ENCODE assay signal across 12 cellular contexts in the genomic region with DNA sequence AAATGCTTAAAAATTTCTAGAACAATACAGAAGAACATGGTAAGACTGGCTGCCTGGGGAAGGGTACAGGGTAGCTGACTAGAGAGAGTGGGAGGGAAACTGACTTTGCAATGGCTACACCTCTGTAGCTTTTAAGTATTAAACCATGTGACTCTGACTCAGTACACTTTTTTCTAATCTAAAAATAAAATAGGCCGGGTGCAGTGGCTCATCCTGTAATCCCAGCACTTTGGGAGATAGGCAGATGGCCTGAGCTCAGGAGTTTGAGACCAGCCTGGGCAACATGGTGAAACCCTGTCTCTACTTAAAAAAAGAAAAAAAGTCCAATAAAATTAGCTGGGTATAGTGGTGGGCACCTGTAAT. TPM values are rescaled to one million over a fixed set of nuclear protein-coding genes. Genes with fewer than 3 reads are reported as not detected.
DNase-seq lines count a peak whose midpoint lies in the region; ATAC-seq, FAIRE-seq and TF ChIP-seq lines count a peak whose summit lies in the region.
"Had no signal": no experiment of that assay in that cellular context is flagged by ENCODE, and none has a peak within 500 bp of the region (broad histone marks: within the 10 kb centered on the region; RNA-seq: fewer than 3 reads in every experiment).

No MANE protein-coding gene starts in this region.

- intact Hi-C loops in Panc1 (cut with micrococcal nuclease; ENCODE audit: unreplicated experiment) (no loop called here), endothelial cell of umbilical vein (cut with micrococcal nuclease) (loop anchor here (5.0 kb wide), 1 partner anchor 183 kb away; no protein-coding TSS in a partner anchor)
- intact Hi-C loops in CD8-positive, alpha-beta T cell (cut with DNase I, micrococcal nuclease): no loop called here

- H3K4me1 Mint-ChIP-seq in nephron progenitor cell: peaks cover 47% of the 10 kb centered on the region
- no peaks in the 10 kb centered on the region for H3K4me1 Mint-ChIP-seq in CD8-positive, alpha-beta T cell (ENCODE audit: low read depth)
- H3K4me1 Mint-ChIP-seq: activated naive CD4-positive, alpha-beta T cell treated with anti-CD3 and anti-CD28 coated beads, Interleukin-2, amount 50 U/mL, for 24 hours had no signal

- FAIRE-seq in endothelial cell of umbilical vein (lab: Jason Lieb, UNC): no peak

- peaks cover 6% of the 10 kb centered on the region for H3K27me3 Mint-ChIP-seq in nephron progenitor cell (ENCODE audit: low read depth, poor library complexity)
- no peaks in the 10 kb centered on the region for H3K27me3 Mint-ChIP-seq in CD8-positive, alpha-beta T cell (ENCODE audit: low read depth)

- H3K4me1 ChIP-seq in Panc1 (ENCODE audit: control insufficient read depth, insufficient read depth, low read length) (peaks cover 47% of the 10 kb centered on the region), endothelial cell of umbilical vein (ENCODE audit: control insufficient read depth, extremely low read depth, insufficient read depth, low read length) (peaks cover 40% of the 10 kb centered on the region)
- H3K4me1 ChIP-seq in CD8-positive, alpha-beta T cell (ENCODE audit: insufficient read depth, low read length): no peaks in the 10 kb centered on the region

- H3K4me2 ChIP-seq in endothelial cell of umbilical vein (ENCODE audit: insufficient read depth, low read length): no peak overlapping the region

- no peaks in the 10 kb centered on the region for H4K20me1 ChIP-seq in endothelial cell of umbilical vein (replicated peaks; ENCODE audit: control insufficient read depth, extremely low read depth, insufficient read depth, low read length)

- peak; percentile 79 for DNase-seq in Panc1 (ENCODE audit: low read depth, low spot score)
- peak; percentile 21 for DNase-seq in endothelial cell of umbilical vein (ENCODE audit: low read depth, low spot score)
- no peak for DNase-seq in nephron progenitor cell
- no peak for DNase-seq in CD8-positive, alpha-beta T cell
- DNase-seq in stimulated activated naive CD8-positive, alpha-beta T cell treated with anti-CD3 and anti-CD28 coated beads, Interleukin-15, Interleukin-2, amounts not matched to agents 100 U/mL and 50 U/mL, for 24 hours: no peak
- DNase-seq: H9 had no signal

- H3K9ac ChIP-seq in endothelial cell of umbilical vein (replicated peaks; ENCODE audit: extremely low read depth, insufficient read depth, low read length): no peak overlapping the region

- H3K4me3 ChIP-seq in Panc1 (ENCODE audit: low read depth in 2 of 2, low read length in 2 of 2) (no peak overlapping the region), endothelial cell of umbilical vein (replicated peaks in 1 of 3; ENCODE audit: insufficient read depth in 1 of 3, low read depth in 1 of 3, low read length in 3 of 3) (no peak overlapping the region)
- H3K4me3 ChIP-seq in CD8-positive, alpha-beta T cell (ENCODE audit: low read depth, low read length): no peak overlapping the region

- dilution Hi-C loops in endothelial cell of umbilical vein (cut with MboI; ENCODE audit: extremely low pct_ligation_motif_present, low sequenced_read_pairs): no loop called here

- TF ChIP-seq CTCF in C4-2B (conservative IDR thresholded peaks at IDR 0.05) (no peak), Panc1 (IDR thresholded peaks at IDR 0.05) (no peak), endothelial cell of umbilical vein (IDR thresholded peaks at IDR 0.05; ENCODE audit: extremely low read depth in 1 of 2, insufficient read depth in 1 of 2, low read depth in 1 of 2, low read length in 2 of 2) (no peak), nephron progenitor cell (IDR thresholded peaks at IDR 0.05) (no peak)
- TF ChIP-seq CTCF in CD8-positive, alpha-beta T cell (IDR thresholded peaks at IDR 0.05): no peak

- BruUV-seq in Panc1 (replicated peaks; lab: Mats Ljungman, UMichigan): no TSS peak
- no TSS peak for BruUV-seq in endothelial cell of umbilical vein (replicated peaks; lab: Mats Ljungman, UMichigan)

- H3K36me3 Mint-ChIP-seq in nephron progenitor cell (ENCODE audit: low read depth): peaks cover 20% of the 10 kb centered on the region
- H3K36me3 Mint-ChIP-seq in CD8-positive, alpha-beta T cell: no peaks in the 10 kb centered on the region
- H3K36me3 Mint-ChIP-seq: activated naive CD4-positive, alpha-beta T cell treated with anti-CD3 and anti-CD28 coated beads, Interleukin-2, amount 50 U/mL, for 24 hours; WTC11 had no signal

- H3K27ac ChIP-seq in C4-2B (peak overlapping the region; percentile 71), Panc1 (ENCODE audit: low read length) (peak overlapping the region; percentile 83), endothelial cell of umbilical vein (ENCODE audit: insufficient read depth, low read depth, low read length) (peak overlapping the region; percentile 35)
- H3K27ac ChIP-seq in CD8-positive, alpha-beta T cell (ENCODE audit: low read depth, low read length): no peak overlapping the region
- H3K27ac ChIP-seq: neutrophil had no signal

- in situ Hi-C loops in Panc1 (cut with HindIII; ENCODE audit: low pct_unique_long_range_greater_than_20kb, low sequenced_read_pairs): no loop called here

- H3K79me2 ChIP-seq in endothelial cell of umbilical vein (ENCODE audit: control insufficient read depth, insufficient read depth, low read length): peaks cover 14% of the 10 kb centered on the region

- H3K27me3 ChIP-seq in Panc1 (ENCODE audit: control insufficient read depth, insufficient read depth, low read length): no peaks in the 10 kb centered on the region
- no peaks in the 10 kb centered on the region for H3K27me3 ChIP-seq in endothelial cell of umbilical vein (ENCODE audit: control insufficient read depth in 2 of 2, insufficient read depth in 2 of 2, low read length in 2 of 2)
- H3K27me3 ChIP-seq in CD8-positive, alpha-beta T cell (ENCODE audit: insufficient read depth, low read length): no peaks in the 10 kb centered on the region
- H3K27me3 ChIP-seq: neutrophil had no signal

- no peaks in the 10 kb centered on the region for H3K36me3 ChIP-seq in Panc1 (ENCODE audit: control insufficient read depth, insufficient read depth, low read length)
- H3K36me3 ChIP-seq in endothelial cell of umbilical vein (ENCODE audit: control insufficient read depth in 2 of 2, extremely low read depth in 1 of 2, insufficient read depth in 2 of 2, low read length in 2 of 2): no peaks in the 10 kb centered on the region
- no peaks in the 10 kb centered on the region for H3K36me3 ChIP-seq in CD8-positive, alpha-beta T cell (ENCODE audit: insufficient read depth, low read length)
- H3K36me3 ChIP-seq: neutrophil had no signal

- H3K27ac Mint-ChIP-seq in nephron progenitor cell: peak overlapping the region; percentile 66
- H3K27ac Mint-ChIP-seq in CD8-positive, alpha-beta T cell: no peak overlapping the region
- H3K27ac Mint-ChIP-seq: activated naive CD4-positive, alpha-beta T cell treated with anti-CD3 and anti-CD28 coated beads, Interleukin-2, amount 50 U/mL, for 24 hours had no signal

- H3K9me3 Mint-ChIP-seq in nephron progenitor cell: no peaks in the 10 kb centered on the region
- H3K9me3 Mint-ChIP-seq in CD8-positive, alpha-beta T cell: no peaks in the 10 kb centered on the region
- H3K9me3 Mint-ChIP-seq: activated naive CD4-positive, alpha-beta T cell treated with anti-CD3 and anti-CD28 coated beads, Interleukin-2, amount 50 U/mL, for 24 hours; H9 had no signal

- CTCF ChIA-PET in Panc1 (lab: Charles Lee) (no interaction called here), endothelial cell of umbilical vein (lab: Charles Lee) (interaction anchor here (0.7 to 2.6 kb wide), 8 partner anchors 8 to 311 kb away, joined by 3 to 19 read pairs (median 4); no protein-coding TSS in a partner anchor)
- CTCF ChIA-PET in CD8-positive, alpha-beta T cell (lab: Charles Lee): no interaction called here

- H3K9me1 ChIP-seq in endothelial cell of umbilical vein (replicated peaks; ENCODE audit: control insufficient read depth, extremely low read depth, insufficient read depth, low read length): no peaks in the 10 kb centered on the region

- H3K4me3 Mint-ChIP-seq in nephron progenitor cell: no peak overlapping the region
- no peak overlapping the region for H3K4me3 Mint-ChIP-seq in CD8-positive, alpha-beta T cell
- H3K4me3 Mint-ChIP-seq: activated naive CD4-positive, alpha-beta T cell treated with anti-CD3 and anti-CD28 coated beads, Interleukin-2, amount 50 U/mL, for 24 hours; H9; WTC11 had no signal

- peak; percentile 4 for ATAC-seq in Panc1
- no peak for ATAC-seq in CD8-positive, alpha-beta T cell
- no peak for ATAC-seq in HG03439 (IDR thresholded peaks at IDR 0.05; ENCODE audit: unreplicated experiment)
- no peak for ATAC-seq in HG03108 (IDR thresholded peaks at IDR 0.05; ENCODE audit: unreplicated experiment)
- no peak for ATAC-seq in stimulated activated naive CD8-positive, alpha-beta T cell treated with anti-CD3 and anti-CD28 coated beads, Interleukin-15, Interleukin-2, amounts not matched to agents 100 U/mL and 50 U/mL, for 24 hours
- ATAC-seq: WTC11 had no signal

- no peak overlapping the region for H2AFZ ChIP-seq in endothelial cell of umbilical vein (ENCODE audit: low read depth, low read length)

- H3K9me3 ChIP-seq in Panc1 (ENCODE audit: control insufficient read depth, insufficient read depth, low read depth, low read length) (no peaks in the 10 kb centered on the region), endothelial cell of umbilical vein (replicated peaks; ENCODE audit: control insufficient read depth, insufficient read depth, low read length) (no peaks in the 10 kb centered on the region)
- no peaks in the 10 kb centered on the region for H3K9me3 ChIP-seq in CD8-positive, alpha-beta T cell (ENCODE audit: low read length)
- H3K9me3 ChIP-seq: neutrophil had no signal

- TF ChIP-seq POLR2A in endothelial cell of umbilical vein (IDR thresholded peaks at IDR 0.05; ENCODE audit: low read depth, low read length): no peak

- POLR2A ChIA-PET in Panc1 (lab: Charles Lee): no interaction called here
- POLR2A ChIA-PET in endothelial cell of umbilical vein (lab: Charles Lee): no interaction called here
- POLR2A ChIA-PET in CD8-positive, alpha-beta T cell (lab: Charles Lee): no interaction called here

RNA-seq across cellular contexts. Expression of gene ATP9A, which starts 18.5 kb away (rescaled TPM):
- total RNA-seq in Panc1 (2021; ENCODE audit: unreplicated experiment): 8.7 TPM
- 20.5 TPM for polyA plus RNA-seq in Panc1 (2012; ENCODE audit: insufficient read length)
- 35.2 and 41.5 TPM in 2 replicates for total RNA-seq in endothelial cell of umbilical vein
- polyA plus RNA-seq in endothelial cell of umbilical vein: 18.5 and 20.9 TPM in 2 replicates
- polyA plus RNA-seq in endothelial cell of umbilical vein (2011; cell fraction: cytosol; rRNA removed): 16.6 and 17.8 TPM in 2 replicates
- 25.9 and 26.1 TPM in 2 replicates for polyA plus RNA-seq in endothelial cell of umbilical vein (2011; cell fraction: nucleus; rRNA removed)
- polyA plus RNA-seq in endothelial cell of umbilical vein (2012): 21.5 and 23.6 TPM in 2 replicates
- 85.7 and 89.7 TPM in 2 replicates for polyA minus RNA-seq in endothelial cell of umbilical vein
- 12.4 TPM for polyA minus RNA-seq in endothelial cell of umbilical vein (2011; cell fraction: cytosol; rRNA and poly(A)+ RNA removed)
- polyA minus RNA-seq in endothelial cell of umbilical vein (2011; cell fraction: nucleus; rRNA and poly(A)+ RNA removed): 29.2 and 31.2 TPM in 2 replicates
- 1 to 10 TPM in 1 of 2 experiments, under 1 TPM in 1; 0.92 to 1.4 TPM for total RNA-seq in CD8-positive, alpha-beta T cell

RNA-seq across cellular contexts. Expression of gene SALL4, which starts 52.7 kb away (rescaled TPM):
- total RNA-seq in Panc1 (2021; ENCODE audit: unreplicated experiment) (1.6 TPM), endothelial cell of umbilical vein (1.4 and 1.9 TPM in 2 replicates)
- 0.86 TPM for polyA plus RNA-seq in Panc1 (2012; ENCODE audit: insufficient read length)
- polyA plus RNA-seq in endothelial cell of umbilical vein: 0.67 and 1.3 TPM in 2 replicates
- polyA plus RNA-seq in endothelial cell of umbilical vein (2011; cell fraction: cytosol; rRNA removed): 0.28 and 0.48 TPM in 2 replicates
- polyA plus RNA-seq in endothelial cell of umbilical vein (2011; cell fraction: nucleus; rRNA removed): 6.5 and 6.8 TPM in 2 replicates
- polyA plus RNA-seq in endothelial cell of umbilical vein (2012): 0.51 and 1.00 TPM in 2 replicates
- 0.98 and 3.3 TPM in 2 replicates for polyA minus RNA-seq in endothelial cell of umbilical vein
- 1.5 TPM for polyA minus RNA-seq in endothelial cell of umbilical vein (2011; cell fraction: cytosol; rRNA and poly(A)+ RNA removed)
- polyA minus RNA-seq in endothelial cell of umbilical vein (2011; cell fraction: nucleus; rRNA and poly(A)+ RNA removed): 1.4 and 2.7 TPM in 2 replicates
- under 1 TPM; 0.08 to 0.41 TPM for total RNA-seq in CD8-positive, alpha-beta T cell

Comparison
In these comparisons a context has a peak if more than half of its experiments do, and no peak if none do; other contexts are left out.
1. DNase-seq: peak in Panc1 (single experiment) and endothelial cell of umbilical vein (single experiment); none in nephron progenitor cell (single experiment), CD8-positive, alpha-beta T cell (0 of 7) and stimulated activated naive CD8-positive, alpha-beta T cell treated with anti-CD3 and anti-CD28 coated beads, Interleukin-15, Interleukin-2, amounts not matched to agents 100 U/mL and 50 U/mL, for 24 hours (single experiment).